In the genomic region with DNA sequence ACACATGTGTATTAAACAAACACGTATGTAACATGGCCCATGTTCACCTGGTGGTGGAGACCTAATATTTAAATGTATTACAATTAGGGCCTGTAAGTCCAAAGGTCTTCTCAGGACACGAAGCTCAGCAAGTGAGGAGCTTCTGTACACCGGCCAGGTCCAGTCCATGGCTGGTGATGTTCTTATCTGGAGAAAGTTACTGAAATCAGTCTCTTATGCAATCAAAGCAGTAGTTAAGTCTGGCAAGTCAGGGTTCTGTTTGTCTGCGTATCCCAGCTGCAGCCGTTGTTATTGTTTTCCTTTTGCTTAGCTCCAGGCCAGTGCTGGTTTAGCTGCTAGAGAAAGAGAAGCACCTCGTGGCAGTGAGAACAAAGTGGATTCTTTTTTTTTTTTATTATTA, we compare ENCODE assay signal across 7 cellular contexts. TPM values are rescaled to one million over a fixed set of nuclear protein-coding genes. Genes with fewer than 3 reads are reported as not detected.
DNase-seq lines count a peak whose midpoint lies in the region; ATAC-seq and TF ChIP-seq lines count a peak whose summit lies in the region.
"Not testable (repeated sequence)": the region's sequence is repeated elsewhere in the genome, so short reads cannot be mapped to it uniquely, and the experiment has no call there.
"Had no signal": no experiment of that assay in that cellular context is flagged by ENCODE, and none has a peak within 500 bp of the region (broad histone marks: within the 10 kb centered on the region; RNA-seq: fewer than 3 reads in every experiment).

No MANE protein-coding gene starts in this region.

- not testable (repeated sequence) for H3K4me1 ChIP-seq in gastroesophageal sphincter, lower lobe of right lung

- H3K4me3 ChIP-seq in gastroesophageal sphincter, lower lobe of right lung: not testable (repeated sequence)

- not testable (repeated sequence) for H3K9me3 ChIP-seq in gastroesophageal sphincter, lower lobe of right lung

- no CpG with 5 or more reads among the region's 6 CpGs for WGBS in gastroesophageal sphincter (ENCODE audit: low coverage in 1 of 2), 2 donors

- H3K36me3 ChIP-seq in gastroesophageal sphincter, lower lobe of right lung: not testable (repeated sequence)

- not testable (repeated sequence) for TF ChIP-seq EP300 in gastroesophageal sphincter (IDR thresholded peaks at IDR 0.05)

- ATAC-seq in gastroesophageal sphincter (peak; percentile 63), Right ventricle myocardium superior (ENCODE audit: poor library complexity) (peak; percentile 81), left ventricle myocardium superior (peak; percentile 84), left lobe of liver (peak; percentile 68), lower lobe of right lung (peak; percentile 13 to 18)

- not testable (repeated sequence) for H3K27ac ChIP-seq in gastroesophageal sphincter, lower lobe of right lung

- not testable (repeated sequence) for DNase-seq in Right ventricle myocardium superior; left ventricle myocardium superior; left lobe of liver (ENCODE audit: low spot score); lower lobe of right lung

- TF ChIP-seq CTCF in gastroesophageal sphincter (IDR thresholded peaks at IDR 0.05); lower lobe of right lung (IDR thresholded peaks at IDR 0.05): not testable (repeated sequence)

- intact Hi-C loops in Right ventricle myocardium superior (cut with DNase I); left ventricle myocardium superior (cut with micrococcal nuclease); lower lobe of right lung (cut with DNase I): not testable (repeated sequence)

- not testable (repeated sequence) for H3K27me3 ChIP-seq in gastroesophageal sphincter; lower lobe of right lung (ENCODE audit: low read depth)

- not testable (repeated sequence) for TF ChIP-seq POLR2A in gastroesophageal sphincter (IDR thresholded peaks at IDR 0.05)

RNA-seq across cellular contexts. Expression of a gene that starts 41.4 kb away (rescaled TPM):
- total RNA-seq in gastroesophageal sphincter (10 to 100 TPM in 3 of 4 donors, 1 to 10 TPM in 1; 7.9 to 43.1 (median 20.6) TPM), Right ventricle myocardium superior (33.2 TPM), left ventricle myocardium superior (30.3 TPM), left lobe of liver (2,727 TPM), lower lobe of right lung (323 TPM)
- total RNA-seq: A172; CD8-positive, alpha-beta T cell had no signal

Comparison
In these comparisons a context has a peak if more than half of its experiments do, and no peak if none do; other contexts are left out.
1. ATAC-seq: peak in every context shown above with its lines; median percentile 84 in left ventricle myocardium superior; 81 in Right ventricle myocardium superior; 68 in left lobe of liver; 63 in gastroesophageal sphincter; 16 in lower lobe of right lung.